13 cellular contexts compared by ENCODE assay signal in genomic region chr12:110104188-110104969, GRCh38. TPM values are rescaled to one million over a fixed set of nuclear protein-coding genes. Genes with fewer than 3 reads are reported as not detected.
DNase-seq lines count a peak whose midpoint lies in the region; ATAC-seq and TF ChIP-seq lines count a peak whose summit lies in the region.
"Had no signal": no experiment of that assay in that cellular context is flagged by ENCODE, and none has a peak within 500 bp of the region (broad histone marks: within the 10 kb centered on the region; RNA-seq: fewer than 3 reads in every experiment).

No MANE protein-coding gene starts in this region.

- H3K4me1 ChIP-seq in IMR-90 (ENCODE audit: control insufficient read depth, insufficient read depth, low read length) (peaks cover 28% of the 10 kb centered on the region), skeletal muscle tissue (ENCODE audit: control insufficient read depth in 3 of 3, insufficient read depth in 3 of 3, low read length in 3 of 3) (peaks cover 18 to 29% (median 28%) of the 10 kb centered on the region in 3 donors)

- H3K9me3 ChIP-seq in IMR-90 (ENCODE audit: control insufficient read depth, insufficient read depth, low read length) (no peaks in the 10 kb centered on the region), skeletal muscle tissue (ENCODE audit: control insufficient read depth in 3 of 3, low read length in 3 of 3) (no peaks in the 10 kb centered on the region)

- no peak overlapping the region for H3K9ac ChIP-seq in IMR-90 (ENCODE audit: low read depth, low read length)
- no peak overlapping the region for H3K9ac ChIP-seq in skeletal muscle tissue (ENCODE audit: low read depth in 1 of 3, low read length in 3 of 3)

- H2BK15ac ChIP-seq in IMR-90 (ENCODE audit: low read depth, low read length) = peak overlapping the region; percentile 36; the same call in 2 of the 3 replicates

- no peak overlapping the region for H2AK9ac ChIP-seq in IMR-90 (replicated peaks; ENCODE audit: low read depth, low read length, poor library complexity)

- intact Hi-C loops in IMR-90 (cut with micrococcal nuclease) = loop anchor here (10.0 kb wide), 1 partner anchor 210 kb away; no protein-coding TSS in a partner anchor

- POLR2A ChIA-PET in IMR-90 (lab: Charles Lee; ENCODE audit: unreplicated experiment) = no interaction called here

- no peak overlapping the region for H3K4me3 ChIP-seq in IMR-90 (ENCODE audit: insufficient read depth, low read depth, low read length)
- H3K4me3 ChIP-seq in skeletal muscle tissue (ENCODE audit: low read length in 3 of 3) = no peak overlapping the region

- H3K56ac ChIP-seq in IMR-90 (ENCODE audit: extremely low read depth, insufficient read depth, low read length) = no peak overlapping the region

- H3K4me2 ChIP-seq in IMR-90 (ENCODE audit: low read depth, low read length) = no peak overlapping the region

- WGBS in IMR-90 (ENCODE audit: extremely low coverage in 2 of 2, insufficient read length in 1 of 2), 2 experiments = 63% methylated on average over 5 of the region's 12 CpGs; no CpG with 5 or more reads in 1 of the 2 experiments

- H3K79me1 ChIP-seq in IMR-90 (ENCODE audit: low read depth in 1 of 2, low read length in 2 of 2) = peaks cover 0 to 4% of the 10 kb centered on the region in 2 experiments; a peak in 1 of 4 replicates

- peaks cover 18% of the 10 kb centered on the region for H3K9me1 ChIP-seq in IMR-90 (ENCODE audit: insufficient read depth, low read length)

- CTCF ChIA-PET in IMR-90 (lab: Yijun Ruan, JAX) = interaction anchor here (0.6 to 1.1 kb wide), 2 partner anchors 70 to 327 kb away, joined by 3 to 6 read pairs; no protein-coding TSS in a partner anchor

- peak overlapping the region; percentile 18 for H2BK120ac ChIP-seq in IMR-90 (ENCODE audit: low read depth, low read length)

- H4K8ac ChIP-seq in IMR-90 (ENCODE audit: low read depth in 2 of 2, low read length in 2 of 2) = peak overlapping the region; percentile 61 to 63; a peak in 3 of 4 replicates

- no peaks in the 10 kb centered on the region for H3K36me3 ChIP-seq in IMR-90 (ENCODE audit: control insufficient read depth, insufficient read depth, low read length)
- H3K36me3 ChIP-seq in skeletal muscle tissue (ENCODE audit: control insufficient read depth in 3 of 3, insufficient read depth in 3 of 3, low read length in 3 of 3) = no peaks in the 10 kb centered on the region

- dilution Hi-C loops in IMR-90 (cut with HindIII; ENCODE audit: low sequenced_read_pairs, unreplicated experiment) = no loop called here

- peak overlapping the region; percentile 54; the same call in 1 of the 2 replicates for H3K27ac ChIP-seq in IMR-90 (ENCODE audit: insufficient read depth, low read length)
- H3K27ac ChIP-seq in skeletal muscle tissue (ENCODE audit: low read depth, low read length) = peak overlapping the region; percentile 41
- H3K27ac ChIP-seq: C4-2B had no signal

- no peak overlapping the region for H2AFZ ChIP-seq in IMR-90 (replicated peaks; ENCODE audit: low read length, poor library complexity)

- no peak overlapping the region for H3K23ac ChIP-seq in IMR-90 (ENCODE audit: low read depth, low read length)

- peak overlapping the region; percentile 58; the same call in 1 of the 2 replicates for H2BK20ac ChIP-seq in IMR-90 (ENCODE audit: low read depth, low read length)

- no peaks in the 10 kb centered on the region for H3K27me3 ChIP-seq in IMR-90 (ENCODE audit: control insufficient read depth, insufficient read depth, low read length)
- H3K27me3 ChIP-seq in skeletal muscle tissue (ENCODE audit: control insufficient read depth in 3 of 3, insufficient read depth in 3 of 3, low read length in 3 of 3) = no peaks in the 10 kb centered on the region

- peak overlapping the region; percentile 14 for H3K14ac ChIP-seq in IMR-90 (replicated peaks; ENCODE audit: low read depth, low read length)

- peak overlapping the region; percentile 93 for H3K18ac ChIP-seq in IMR-90 (ENCODE audit: low read depth, low read length)

- no peak for ATAC-seq in IMR-90 (ENCODE audit: low read depth)

- TF ChIP-seq CTCF in IMR-90 (conservative IDR thresholded peaks at IDR 0.05; ENCODE audit: low read depth, low read length) = no peak

- BruUV-seq in IMR-90 (replicated peaks; lab: Mats Ljungman, UMichigan) = no TSS peak

- peak overlapping the region; percentile 56 for H3K4ac ChIP-seq in IMR-90 (ENCODE audit: low read depth, low read length)

- no peak for TF ChIP-seq RAD21 in IMR-90 (IDR thresholded peaks at IDR 0.05; ENCODE audit: low read length)

- H4K5ac ChIP-seq in IMR-90 (ENCODE audit: low read depth, low read length) = peak overlapping the region; percentile 71

- H2BK5ac ChIP-seq in IMR-90 (ENCODE audit: low read depth, low read length, poor library complexity, severe bottlenecking) = peak overlapping the region; percentile 12

- H2AK5ac ChIP-seq in IMR-90 (ENCODE audit: low read depth, low read length) = peak overlapping the region; percentile 78

- DNase-seq in IMR-90 = peak; percentile 35
- DNase-seq in amniotic epithelial cell (ENCODE audit: low read depth) = peak; percentile 52
- peak; percentile 71 for DNase-seq in iris pigment epithelial cell (ENCODE audit: low read depth)
- DNase-seq in activated gamma-delta T cell (lab: John Stamatoyannopoulos, UW) = no peak
- DNase-seq in activated T-cell treated with anti-CD3 and anti-CD28 coated beads, Interleukin-2, amount 50 U/mL, for 1 hour = no peak
- DNase-seq in NCI-H187 (lab: John Stamatoyannopoulos, UW) = no peak
- no peak for DNase-seq in stimulated activated CD4-positive, alpha-beta T cell treated with anti-CD3 and anti-CD28 coated beads, Interleukin-15, amount 100 ng/mL, for 24 hours
- DNase-seq: activated CD4-positive, alpha-beta T cell treated with anti-CD3 and anti-CD28 coated beads, Interleukin-2, amount 10 ng/mL, durations not matched to agents 7 days and 5 days; erythroblast; naive B cell; NK-92 treated with Interleukin-12 subunit alpha and Interleukin-12 subunit beta, amount 100 ng/mL, for 24 hours had no signal

- H4K20me1 ChIP-seq in IMR-90 (ENCODE audit: insufficient read depth, low read length) = no peaks in the 10 kb centered on the region

- H4K91ac ChIP-seq in IMR-90 (ENCODE audit: insufficient read depth, low read depth, low read length) = peak overlapping the region; percentile 67

- TF ChIP-seq POLR2A in IMR-90 (IDR thresholded peaks at IDR 0.05; ENCODE audit: low read depth, low read length) = no peak

- in situ Hi-C loops in IMR-90 (cut with MboI; ENCODE audit: low sequenced_read_pairs) = no loop called here

TF ChIP-seq in IMR-90, 13 proteins besides CTCF, POLR2A, EP300 and RAD21:
- TF ChIP-seq MAFK (IDR thresholded peaks at IDR 0.05; ENCODE audit: low read depth, low read length) (no peak), MAZ (IDR thresholded peaks at IDR 0.05; ENCODE audit: borderline replicate concordance, low read depth, low read length) (no peak), CEBPB (IDR thresholded peaks at IDR 0.05; ENCODE audit: low read depth, low read length) (peak; percentile 65), ELK1 (IDR thresholded peaks at IDR 0.05; ENCODE audit: borderline replicate concordance, low read depth, low read length) (no peak), CHD1 (IDR thresholded peaks at IDR 0.05; ENCODE audit: low read depth, low read length) (no peak), FOS (IDR thresholded peaks at IDR 0.05; ENCODE audit: low read depth, low read length) (no peak), MXI1 (IDR thresholded peaks at IDR 0.05; ENCODE audit: borderline replicate concordance, low read depth, low read length) (no peak), BHLHE40 (IDR thresholded peaks at IDR 0.05; ENCODE audit: low read depth, low read length) (no peak), SMC3 (IDR thresholded peaks at IDR 0.05; ENCODE audit: low read depth, low read length) (no peak), RCOR1 (IDR thresholded peaks at IDR 0.05; ENCODE audit: insufficient replicate concordance, low read length) (no peak), USF2 (IDR thresholded peaks at IDR 0.05; ENCODE audit: low read depth, low read length) (peak; percentile 73; the same call in 1 of the 2 replicates), NFE2L2 (IDR thresholded peaks at IDR 0.05; ENCODE audit: low read depth, low read length) (no peak), RFX5 (IDR thresholded peaks at IDR 0.05; ENCODE audit: low read depth, low read length) (no peak)

RNA-seq across cellular contexts. Expression of gene IFT81, which starts 19.8 kb away (rescaled TPM):
- total RNA-seq in IMR-90 (2012; rRNA removed) = 6.1 and 10.6 TPM in 2 replicates
- 6.7 and 8.1 TPM in 2 replicates for polyA plus RNA-seq in IMR-90 (2012; rRNA removed)
- polyA plus RNA-seq in IMR-90 (2012; cell fraction: cytosol; rRNA removed) = 1.5 and 2.1 TPM in 2 replicates
- polyA plus RNA-seq in IMR-90 (2012; cell fraction: nucleus; rRNA removed; ENCODE audit: low replicate concordance) = 2.3 and 9.2 TPM in 2 replicates
- total RNA-seq in skeletal muscle tissue = 18.3 TPM

RNA-seq across cellular contexts. Expression of gene C12orf76, which starts 56.1 kb away (rescaled TPM):
- total RNA-seq in IMR-90 (2012; rRNA removed) (5.0 and 6.7 TPM in 2 replicates), skeletal muscle tissue (23.0 TPM)
- 6.2 and 7.1 TPM in 2 replicates for polyA plus RNA-seq in IMR-90 (2012; rRNA removed)
- polyA plus RNA-seq in IMR-90 (2012; cell fraction: cytosol; rRNA removed) = 5.0 and 10.8 TPM in 2 replicates
- polyA plus RNA-seq in IMR-90 (2012; cell fraction: nucleus; rRNA removed; ENCODE audit: low replicate concordance) = 8.1 and 15.5 TPM in 2 replicates

Comparison
In these comparisons a context has a peak if more than half of its experiments do, and no peak if none do; other contexts are left out.
1. DNase-seq: peak in IMR-90 (single experiment), amniotic epithelial cell (single experiment) and iris pigment epithelial cell (single experiment); none in activated gamma-delta T cell (single experiment), activated T-cell treated with anti-CD3 and anti-CD28 coated beads, Interleukin-2, amount 50 U/mL, for 1 hour (single experiment), NCI-H187 (0 of 2) and stimulated activated CD4-positive, alpha-beta T cell treated with anti-CD3 and anti-CD28 coated beads, Interleukin-15, amount 100 ng/mL, for 24 hours (single experiment).